ENCODE assay signal across 20 cellular contexts in genomic region chr12:39622306-39622705, GRCh38. TPM values are rescaled to one million over a fixed set of nuclear protein-coding genes. Genes with fewer than 3 reads are reported as not detected.
DNase-seq lines count a peak whose midpoint lies in the region; ATAC-seq and TF ChIP-seq lines count a peak whose summit lies in the region.
"Had no signal": no experiment of that assay in that cellular context is flagged by ENCODE, and none has a peak within 500 bp of the region (broad histone marks: within the 10 kb centered on the region; RNA-seq: fewer than 3 reads in every experiment).

No MANE protein-coding gene starts in this region.

- no peak overlapping the region for H3K4me2 ChIP-seq in mesenchymal stem cell (ENCODE audit: low read length, poor library complexity, severe bottlenecking)

- H3K4me3 Mint-ChIP-seq in CD8-positive, alpha-beta T cell: peak overlapping the region; percentile 33
- no peak overlapping the region for H3K4me3 Mint-ChIP-seq in activated B cell treated with CpG ODN at 0.5 μM for 24 hours
- H3K4me3 Mint-ChIP-seq: H9 had no signal

- H2BK120ac ChIP-seq in mesenchymal stem cell (ENCODE audit: low read depth, low read length): no peak overlapping the region

- no peaks in the 10 kb centered on the region for H3K79me1 ChIP-seq in mesenchymal stem cell (replicated peaks; ENCODE audit: low read length, poor library complexity, severe bottlenecking)

- peak overlapping the region; percentile 93 for H3K27ac Mint-ChIP-seq in CD8-positive, alpha-beta T cell
- H3K27ac Mint-ChIP-seq in activated B cell treated with CpG ODN at 0.5 μM for 24 hours: peak overlapping the region; percentile 22
- H3K27ac Mint-ChIP-seq: H9 had no signal

- peaks cover 35% of the 10 kb centered on the region for H3K4me1 ChIP-seq in CD8-positive, alpha-beta T cell (ENCODE audit: insufficient read depth, low read length)
- peaks cover 6% of the 10 kb centered on the region for H3K4me1 ChIP-seq in mesenchymal stem cell (ENCODE audit: control insufficient read depth, insufficient read depth, low read depth, low read length)

- intact Hi-C loops in CD8-positive, alpha-beta T cell (cut with DNase I, micrococcal nuclease): loop anchor here in 1 of 2 experiments (5.0 kb wide), 2 partner anchors 60 to 180 kb away; partner anchors contain the start of gene KIF21A
- intact Hi-C loops in activated B cell treated with CpG ODN at 0.5 μM for 24 hours (cut with micrococcal nuclease): loop anchor here (5.0 kb wide), 2 partner anchors 305 to 690 kb away; no protein-coding TSS in a partner anchor

- peak overlapping the region in 1 of 2 experiments; percentile 52 for H3K23ac ChIP-seq in mesenchymal stem cell (ENCODE audit: low read length in 2 of 2)

- peak overlapping the region; percentile 63 for H2AFZ ChIP-seq in mesenchymal stem cell (ENCODE audit: low read depth, low read length)

- no peak overlapping the region for H3K4me3 ChIP-seq in CD8-positive, alpha-beta T cell (ENCODE audit: low read depth, low read length)
- H3K4me3 ChIP-seq in mesenchymal stem cell (ENCODE audit: insufficient read depth in 1 of 2, low read depth in 1 of 2, low read length in 2 of 2): no peak overlapping the region
- H3K4me3 ChIP-seq: body of pancreas, mucosa of descending colon, pancreas, SJSA1, tibial nerve had no signal

- peak overlapping the region in 1 of 2 experiments; percentile 12 for H3K18ac ChIP-seq in mesenchymal stem cell (ENCODE audit: low read depth in 1 of 2, low read length in 2 of 2)

- no peak overlapping the region for H4K91ac ChIP-seq in mesenchymal stem cell (ENCODE audit: low read length)

- ATAC-seq in CD8-positive, alpha-beta T cell: no peak
- ATAC-seq in activated B cell treated with CpG ODN at 0.5 μM for 24 hours (ENCODE audit: low read depth): no peak
- ATAC-seq in GM21529 (IDR thresholded peaks at IDR 0.05; ENCODE audit: unreplicated experiment): no peak
- ATAC-seq: body of pancreas, mucosa of descending colon, pancreas had no signal

- peak overlapping the region; percentile 35 for H4K8ac ChIP-seq in mesenchymal stem cell (ENCODE audit: low read length)

- 67% methylated on average over 1 of the region's 1 CpG for WGBS in mesenchymal stem cell

- no peak overlapping the region for H3K4ac ChIP-seq in mesenchymal stem cell (ENCODE audit: low read depth in 1 of 2, low read length in 2 of 2)

- TF ChIP-seq CTCF in CD8-positive, alpha-beta T cell (IDR thresholded peaks at IDR 0.05): no peak
- no peak for TF ChIP-seq CTCF in activated B cell treated with CpG ODN at 0.5 μM for 24 hours (IDR thresholded peaks at IDR 0.05)

- H3K9me3 ChIP-seq in CD8-positive, alpha-beta T cell (ENCODE audit: low read length): no peaks in the 10 kb centered on the region
- no peaks in the 10 kb centered on the region for H3K9me3 ChIP-seq in mesenchymal stem cell (ENCODE audit: control insufficient read depth, low read length)
- H3K9me3 ChIP-seq: BE2C, body of pancreas, mucosa of descending colon, pancreas, SJSA1, tibial nerve had no signal

- no peaks in the 10 kb centered on the region for H3K9me3 Mint-ChIP-seq in CD8-positive, alpha-beta T cell
- H3K9me3 Mint-ChIP-seq in activated B cell treated with CpG ODN at 0.5 μM for 24 hours: no peaks in the 10 kb centered on the region
- H3K9me3 Mint-ChIP-seq: H9 had no signal

- H2BK12ac ChIP-seq in mesenchymal stem cell (ENCODE audit: low read length in 2 of 2): peak overlapping the region in 1 of 2 experiments; percentile 48

- H2AK5ac ChIP-seq in mesenchymal stem cell (ENCODE audit: low read length, severe bottlenecking): peak overlapping the region; percentile 41

- CTCF ChIA-PET in CD8-positive, alpha-beta T cell (lab: Charles Lee): interaction anchor here (2.4 kb wide), 1 partner anchor 69 kb away, joined by 10 read pairs; no protein-coding TSS in a partner anchor
- CTCF ChIA-PET in activated B cell treated with CpG ODN at 0.5 μM for 24 hours (lab: Charles Lee): no interaction called here

- H3K27me3 Mint-ChIP-seq in CD8-positive, alpha-beta T cell (ENCODE audit: low read depth): no peaks in the 10 kb centered on the region
- H3K27me3 Mint-ChIP-seq in activated B cell treated with CpG ODN at 0.5 μM for 24 hours: no peaks in the 10 kb centered on the region

- peak overlapping the region; percentile 1 for H3K27ac ChIP-seq in CD8-positive, alpha-beta T cell (ENCODE audit: low read depth, low read length)
- H3K27ac ChIP-seq in mesenchymal stem cell (ENCODE audit: low read length, poor library complexity, severe bottlenecking): no peak overlapping the region
- H3K27ac ChIP-seq: body of pancreas, epithelial cell of prostate, HL-60, pancreas, SJSA1 had no signal

- no peak overlapping the region for H2BK15ac ChIP-seq in mesenchymal stem cell (ENCODE audit: low read depth, poor library complexity, severe bottlenecking)

- no peak overlapping the region for H3K14ac ChIP-seq in mesenchymal stem cell (ENCODE audit: low read length in 2 of 2)

- peaks cover 11% of the 10 kb centered on the region for H3K36me3 Mint-ChIP-seq in CD8-positive, alpha-beta T cell
- no peaks in the 10 kb centered on the region for H3K36me3 Mint-ChIP-seq in activated B cell treated with CpG ODN at 0.5 μM for 24 hours (ENCODE audit: low read depth)

- peak in 1 of 7 experiments; percentile 18 for DNase-seq in CD8-positive, alpha-beta T cell
- no peak for DNase-seq in activated B cell treated with CpG ODN at 0.5 μM for 24 hours
- DNase-seq in mesenchymal stem cell: no peak
- no peak for DNase-seq in AG08396 (ENCODE audit: low spot score)
- DNase-seq in GDM1 (lab: John Stamatoyannopoulos, UW): no peak
- DNase-seq: activated effector memory CD4-positive, alpha-beta T cell treated with Interleukin-2 at 50 U/mL for 16 hours; BE2C; body of pancreas; H9; mucosa of descending colon; NCI-H1092 treated with DMSO at 0.1 percent for 48 hours; NCI-H526; OCI-M1; pancreas had no signal

- H2BK5ac ChIP-seq in mesenchymal stem cell (ENCODE audit: low read depth, low read length, poor library complexity, severe bottlenecking): no peak overlapping the region

- no peak overlapping the region for H3K9ac ChIP-seq in mesenchymal stem cell (ENCODE audit: low read length)

- TF ChIP-seq POLR2A in GM19193 (IDR thresholded peaks at IDR 0.05; ENCODE audit: extremely low read depth, insufficient read depth, insufficient read length): peak; percentile 18

- H3K36me3 ChIP-seq in CD8-positive, alpha-beta T cell (ENCODE audit: insufficient read depth, low read length): no peaks in the 10 kb centered on the region
- H3K36me3 ChIP-seq in mesenchymal stem cell (ENCODE audit: control insufficient read depth in 1 of 2, insufficient read depth in 2 of 2, low read depth in 1 of 2, low read length in 2 of 2): no peaks in the 10 kb centered on the region
- H3K36me3 ChIP-seq: BE2C, pancreas, SJSA1, tibial nerve had no signal

- POLR2A ChIA-PET in CD8-positive, alpha-beta T cell (lab: Charles Lee): interaction anchor here (0.9 to 1.5 kb wide), 4 partner anchors 9 to 484 kb away, joined by 3 to 7 read pairs (median 4); partner anchors contain the start of gene SLC2A13
- POLR2A ChIA-PET in activated B cell treated with CpG ODN at 0.5 μM for 24 hours (lab: Charles Lee): no interaction called here

- H3K4me1 Mint-ChIP-seq in CD8-positive, alpha-beta T cell (ENCODE audit: low read depth): peaks cover 46% of the 10 kb centered on the region
- peaks cover 16% of the 10 kb centered on the region for H3K4me1 Mint-ChIP-seq in activated B cell treated with CpG ODN at 0.5 μM for 24 hours

- no peaks in the 10 kb centered on the region for H3K27me3 ChIP-seq in CD8-positive, alpha-beta T cell (ENCODE audit: insufficient read depth, low read length)
- no peaks in the 10 kb centered on the region for H3K27me3 ChIP-seq in mesenchymal stem cell (ENCODE audit: control insufficient read depth in 1 of 2, insufficient read depth in 1 of 2, low read length in 2 of 2)
- H3K27me3 ChIP-seq: BE2C, body of pancreas, pancreas, SJSA1, tibial nerve had no signal

RNA-seq across cellular contexts. Expression of gene ABCD2, which starts 2.7 kb away (rescaled TPM):
- 1 to 10 TPM; 3.4 to 3.5 TPM for total RNA-seq in CD8-positive, alpha-beta T cell
- 1.4 and 1.8 TPM in 2 replicates for total RNA-seq in activated B cell treated with CpG ODN at 0.5 μM for 24 hours
- polyA plus RNA-seq in mesenchymal stem cell (2013, experiment 1 of 2): 0.19 TPM
- polyA plus RNA-seq in mesenchymal stem cell (2013, experiment 2 of 2): 0.26 TPM
- total RNA-seq: H9, SJSA1 had no signal
